ENCODE assay signal across 1 cellular context in the genomic region with DNA sequence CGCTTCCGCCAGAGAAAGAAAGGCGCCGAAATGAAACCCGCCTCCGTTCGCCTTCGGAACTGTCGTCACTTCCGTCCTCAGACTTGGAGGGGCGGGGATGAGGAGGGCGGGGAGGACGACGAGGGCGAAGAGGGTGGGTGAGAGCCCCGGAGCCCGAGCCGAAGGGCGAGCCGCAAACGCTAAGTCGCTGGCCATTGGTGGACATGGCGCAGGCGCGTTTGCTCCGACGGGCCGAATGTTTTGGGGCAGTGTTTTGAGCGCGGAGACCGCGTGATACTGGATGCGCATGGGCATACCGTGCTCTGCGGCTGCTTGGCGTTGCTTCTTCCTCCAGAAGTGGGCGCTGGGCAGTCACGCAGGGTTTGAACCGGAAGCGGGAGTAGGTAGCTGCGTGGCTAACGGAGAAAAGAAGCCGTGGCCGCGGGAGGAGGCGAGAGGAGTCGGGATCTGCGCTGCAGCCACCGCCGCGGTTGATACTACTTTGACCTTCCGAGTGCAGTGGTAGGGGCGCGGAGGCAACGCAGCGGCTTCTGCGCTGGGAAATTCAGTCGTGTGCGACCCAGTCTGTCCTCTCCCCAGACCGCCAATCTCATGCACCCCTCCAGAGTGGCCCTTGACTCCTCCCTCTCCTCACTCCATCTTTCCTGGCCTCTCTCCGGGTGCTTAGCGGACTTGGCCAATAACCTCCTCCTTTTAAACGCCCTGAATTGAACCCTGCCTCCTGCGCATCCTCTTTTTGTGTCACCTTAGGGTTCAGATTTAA.
A peak's percentile ranks its signal among the peaks of the same experiment; 100 is the strongest.
TF ChIP-seq lines count a peak whose summit lies in the region.

A gene with protein sequence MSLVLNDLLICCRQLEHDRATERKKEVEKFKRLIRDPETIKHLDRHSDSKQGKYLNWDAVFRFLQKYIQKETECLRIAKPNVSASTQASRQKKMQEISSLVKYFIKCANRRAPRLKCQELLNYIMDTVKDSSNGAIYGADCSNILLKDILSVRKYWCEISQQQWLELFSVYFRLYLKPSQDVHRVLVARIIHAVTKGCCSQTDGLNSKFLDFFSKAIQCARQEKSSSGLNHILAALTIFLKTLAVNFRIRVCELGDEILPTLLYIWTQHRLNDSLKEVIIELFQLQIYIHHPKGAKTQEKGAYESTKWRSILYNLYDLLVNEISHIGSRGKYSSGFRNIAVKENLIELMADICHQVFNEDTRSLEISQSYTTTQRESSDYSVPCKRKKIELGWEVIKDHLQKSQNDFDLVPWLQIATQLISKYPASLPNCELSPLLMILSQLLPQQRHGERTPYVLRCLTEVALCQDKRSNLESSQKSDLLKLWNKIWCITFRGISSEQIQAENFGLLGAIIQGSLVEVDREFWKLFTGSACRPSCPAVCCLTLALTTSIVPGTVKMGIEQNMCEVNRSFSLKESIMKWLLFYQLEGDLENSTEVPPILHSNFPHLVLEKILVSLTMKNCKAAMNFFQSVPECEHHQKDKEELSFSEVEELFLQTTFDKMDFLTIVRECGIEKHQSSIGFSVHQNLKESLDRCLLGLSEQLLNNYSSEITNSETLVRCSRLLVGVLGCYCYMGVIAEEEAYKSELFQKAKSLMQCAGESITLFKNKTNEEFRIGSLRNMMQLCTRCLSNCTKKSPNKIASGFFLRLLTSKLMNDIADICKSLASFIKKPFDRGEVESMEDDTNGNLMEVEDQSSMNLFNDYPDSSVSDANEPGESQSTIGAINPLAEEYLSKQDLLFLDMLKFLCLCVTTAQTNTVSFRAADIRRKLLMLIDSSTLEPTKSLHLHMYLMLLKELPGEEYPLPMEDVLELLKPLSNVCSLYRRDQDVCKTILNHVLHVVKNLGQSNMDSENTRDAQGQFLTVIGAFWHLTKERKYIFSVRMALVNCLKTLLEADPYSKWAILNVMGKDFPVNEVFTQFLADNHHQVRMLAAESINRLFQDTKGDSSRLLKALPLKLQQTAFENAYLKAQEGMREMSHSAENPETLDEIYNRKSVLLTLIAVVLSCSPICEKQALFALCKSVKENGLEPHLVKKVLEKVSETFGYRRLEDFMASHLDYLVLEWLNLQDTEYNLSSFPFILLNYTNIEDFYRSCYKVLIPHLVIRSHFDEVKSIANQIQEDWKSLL (N-terminal part only) (plus strand): TSS at position 382 of the 763 bp plus-strand sequence. CDS start 4,558 bp downstream, outside the sequence.

TF ChIP-seq in IMR-90, 13 proteins besides CTCF, POLR2A, EP300 and RAD21:
- no peak for TF ChIP-seq CHD1 (IDR thresholded peaks at IDR 0.05; ENCODE audit: low read depth, low read length)
- peak; percentile 76; the same call in 1 of the 2 replicates for TF ChIP-seq MAZ (IDR thresholded peaks at IDR 0.05; ENCODE audit: borderline replicate concordance, low read depth, low read length)
- TF ChIP-seq SMC3 (IDR thresholded peaks at IDR 0.05; ENCODE audit: low read depth, low read length), result peak; percentile 42
- TF ChIP-seq, protein P1, sequence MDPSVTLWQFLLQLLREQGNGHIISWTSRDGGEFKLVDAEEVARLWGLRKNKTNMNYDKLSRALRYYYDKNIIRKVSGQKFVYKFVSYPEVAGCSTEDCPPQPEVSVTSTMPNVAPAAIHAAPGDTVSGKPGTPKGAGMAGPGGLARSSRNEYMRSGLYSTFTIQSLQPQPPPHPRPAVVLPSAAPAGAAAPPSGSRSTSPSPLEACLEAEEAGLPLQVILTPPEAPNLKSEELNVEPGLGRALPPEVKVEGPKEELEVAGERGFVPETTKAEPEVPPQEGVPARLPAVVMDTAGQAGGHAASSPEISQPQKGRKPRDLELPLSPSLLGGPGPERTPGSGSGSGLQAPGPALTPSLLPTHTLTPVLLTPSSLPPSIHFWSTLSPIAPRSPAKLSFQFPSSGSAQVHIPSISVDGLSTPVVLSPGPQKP (IDR thresholded peaks at IDR 0.05; ENCODE audit: borderline replicate concordance, low read depth, low read length), result peak; percentile 62; the same call in 1 of the 2 replicates
- TF ChIP-seq, protein P2, sequence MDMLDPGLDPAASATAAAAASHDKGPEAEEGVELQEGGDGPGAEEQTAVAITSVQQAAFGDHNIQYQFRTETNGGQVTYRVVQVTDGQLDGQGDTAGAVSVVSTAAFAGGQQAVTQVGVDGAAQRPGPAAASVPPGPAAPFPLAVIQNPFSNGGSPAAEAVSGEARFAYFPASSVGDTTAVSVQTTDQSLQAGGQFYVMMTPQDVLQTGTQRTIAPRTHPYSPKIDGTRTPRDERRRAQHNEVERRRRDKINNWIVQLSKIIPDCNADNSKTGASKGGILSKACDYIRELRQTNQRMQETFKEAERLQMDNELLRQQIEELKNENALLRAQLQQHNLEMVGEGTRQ (IDR thresholded peaks at IDR 0.05; ENCODE audit: low read depth, low read length), result peak; percentile 67
- TF ChIP-seq MXI1 (IDR thresholded peaks at IDR 0.05; ENCODE audit: borderline replicate concordance, low read depth, low read length), result peak; percentile 97
